Comparison of ENCODE assay signal across 3 cellular contexts in the genomic region with DNA sequence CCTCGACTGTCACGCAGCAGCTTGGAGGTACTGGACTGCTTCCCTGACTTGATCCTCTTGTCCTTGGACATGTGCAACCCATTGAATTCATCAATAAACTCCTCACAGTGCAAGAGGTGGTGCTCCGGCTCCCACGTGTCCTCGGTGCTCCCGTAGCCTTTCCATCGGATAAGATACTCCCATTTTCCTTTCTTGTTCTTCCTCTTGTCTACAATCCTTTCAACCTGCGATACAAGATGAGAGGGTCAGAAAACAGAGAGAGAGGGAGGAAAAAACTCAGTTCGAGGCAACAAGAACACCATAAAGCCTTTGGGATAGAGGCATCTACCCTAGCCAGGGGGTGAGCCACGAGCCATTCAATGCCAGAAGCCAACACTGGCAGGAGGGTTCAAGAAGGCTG.
"Had no signal": no experiment of that assay in that cellular context is flagged by ENCODE, and none has a peak within 500 bp of the region (broad histone marks: within the 10 kb centered on the region; RNA-seq: fewer than 3 reads in every experiment).

No MANE protein-coding gene starts in this region.

- DNase-seq: GDM1, GF-D8 had no signal

- ATAC-seq: GM12878 had no signal

- H3K4me3 ChIP-seq: GM12878 had no signal
